9 cellular contexts compared by ENCODE assay signal in genomic region chr17:38606646-38607611, GRCh38. TPM values are rescaled to one million over a fixed set of nuclear protein-coding genes. Genes with fewer than 3 reads are reported as not detected.
A peak's percentile ranks its signal among the peaks of the same experiment; 100 is the strongest.
DNase-seq lines count a peak whose midpoint lies in the region; ATAC-seq and TF ChIP-seq lines count a peak whose summit lies in the region.
"Had no signal": no experiment of that assay in that cellular context is flagged by ENCODE, and none has a peak within 500 bp of the region (broad histone marks: within the 10 kb centered on the region; RNA-seq: fewer than 3 reads in every experiment).

No MANE protein-coding gene starts in this region.

- DNase-seq in LNCaP clone FGC (ENCODE audit: low read depth): peak; percentile 74
- DNase-seq in cerebellar cortex (ENCODE audit: low spot score): peak; percentile 86
- DNase-seq in mucosa of descending colon: peak in 2 of 3 donors; percentile 44 to 60
- no peak for DNase-seq in foreskin keratinocyte
- no peak for DNase-seq in CD1c-positive myeloid dendritic cell (ENCODE audit: extremely low spot score)
- no peak for DNase-seq in NCI-H748 (lab: John Stamatoyannopoulos, UW; ENCODE audit: unreplicated experiment)

- H3K36me3 ChIP-seq in mucosa of descending colon (ENCODE audit: low read depth): no peaks in the 10 kb centered on the region

- intact Hi-C loops in mucosa of descending colon (cut with DNase I, micrococcal nuclease): no loop called here

- ATAC-seq in mucosa of descending colon (no peak), foreskin keratinocyte (no peak), HG02938 (IDR thresholded peaks at IDR 0.05; ENCODE audit: unreplicated experiment) (no peak)

- H3K9me3 ChIP-seq in mucosa of descending colon: no peaks in the 10 kb centered on the region

- H3K4me1 ChIP-seq in mucosa of descending colon (ENCODE audit: low read depth) (peaks cover 17% of the 10 kb centered on the region), foreskin keratinocyte (no peaks in the 10 kb centered on the region)

- H3K27ac ChIP-seq in 22Rv1: peak overlapping the region; percentile 78
- no peak overlapping the region for H3K27ac ChIP-seq in foreskin keratinocyte

- H3K4me3 ChIP-seq in LNCaP clone FGC (ENCODE audit: low read depth, low read length) (peak overlapping the region; percentile 68), mucosa of descending colon (no peak overlapping the region)

- peak; percentile 83 for TF ChIP-seq CTCF in 22Rv1 (IDR thresholded peaks at IDR 0.05)
- no peak for TF ChIP-seq CTCF in LNCaP clone FGC (IDR thresholded peaks at IDR 0.05; ENCODE audit: control insufficient read depth, extremely low read depth, insufficient read depth)
- no peak for TF ChIP-seq CTCF in mucosa of descending colon (IDR thresholded peaks at IDR 0.05)
- no peak for TF ChIP-seq CTCF in foreskin keratinocyte (conservative IDR thresholded peaks at IDR 0.05)

- peaks cover 83% of the 10 kb centered on the region for H3K27me3 ChIP-seq in foreskin keratinocyte

RNA-seq across cellular contexts. Expression of gene SRCIN1, which starts 1.2 kb away (rescaled TPM):
- 1 to 10 TPM; 2.3 to 7.0 (median 2.5) TPM for total RNA-seq in mucosa of descending colon
- total RNA-seq in foreskin keratinocyte: 0.25 and 0.31 TPM in 2 replicates
- polyA plus RNA-seq in foreskin keratinocyte: 0.36 and 0.46 TPM in 2 replicates
- total RNA-seq: glomerular endothelial cell had no signal

Comparison
In these comparisons a context has a peak if more than half of its experiments do, and no peak if none do; other contexts are left out.
1. DNase-seq: peak in LNCaP clone FGC (single experiment), cerebellar cortex (single experiment) and mucosa of descending colon (2 of 3); none in foreskin keratinocyte (0 of 2), CD1c-positive myeloid dendritic cell (single experiment) and NCI-H748 (single experiment).